8 cellular contexts compared by ENCODE assay signal in the genomic region with DNA sequence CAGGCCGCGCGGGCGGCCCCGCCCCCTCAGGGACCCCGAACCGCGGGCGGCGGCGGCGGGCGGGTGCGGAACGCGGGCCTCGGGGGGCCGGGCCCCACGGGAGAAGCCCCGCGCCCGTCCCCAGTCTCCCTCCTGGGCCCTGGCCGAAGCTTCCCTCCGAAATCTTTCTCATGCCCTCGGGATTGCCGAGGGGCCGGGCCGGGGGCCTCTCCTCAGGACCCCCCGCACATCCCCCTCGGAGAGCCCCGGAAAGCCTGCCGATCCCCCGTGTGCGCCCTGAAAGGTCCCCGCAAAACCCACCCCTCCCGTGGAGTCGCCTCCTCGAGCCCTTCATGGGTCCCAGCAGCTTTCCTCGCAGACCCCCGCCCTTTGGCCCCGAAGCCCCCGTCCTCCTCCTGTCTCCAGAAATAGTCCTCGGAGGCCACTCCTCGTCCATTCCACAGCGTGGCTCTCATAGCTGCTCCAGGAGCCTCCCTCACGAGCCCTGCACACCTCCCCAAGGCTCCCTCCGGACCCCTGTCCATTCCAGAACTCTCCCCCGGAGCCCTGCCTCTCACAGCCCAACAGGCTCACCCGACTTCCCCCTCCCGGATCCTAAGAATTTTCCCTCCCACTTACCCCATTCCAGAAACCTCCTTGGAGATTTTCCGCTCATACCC. TPM values are rescaled to one million over a fixed set of nuclear protein-coding genes. Genes with fewer than 3 reads are reported as not detected.
A peak's percentile ranks its signal among the peaks of the same experiment; 100 is the strongest.
DNase-seq lines count a peak whose midpoint lies in the region; ATAC-seq, FAIRE-seq and TF ChIP-seq lines count a peak whose summit lies in the region.

No MANE protein-coding gene starts in this region.

- peak overlapping the region; percentile 94 for H3K4me2 ChIP-seq in GM12878 (ENCODE audit: control insufficient read depth, insufficient read depth)

- no peak for ATAC-seq in GM12878
- no peak for ATAC-seq in GM21390 (IDR thresholded peaks at IDR 0.05; ENCODE audit: unreplicated experiment)
- ATAC-seq in HG02588 (IDR thresholded peaks at IDR 0.05; ENCODE audit: unreplicated experiment) = no peak

- no peak overlapping the region for H2AFZ ChIP-seq in GM12878 (ENCODE audit: control insufficient read depth, low read depth, low read length)

- BruUV-seq in GM12878 (replicated peaks; lab: Mats Ljungman, UMichigan) = no TSS peak

- in situ Hi-C loops in GM12878 (cut with MboI) = no loop called here

- SMC1A ChIA-PET in GM12878 (lab: Charles Lee; ENCODE audit: uncharacterized antibody, unreplicated experiment) = interaction anchor here (1.0 kb wide), 2 partner anchors 11 to 69 kb away, joined by 3 to 7 read pairs; a partner anchor contains a TSS

- DNase-seq in BE2C = no peak
- no peak for DNase-seq in HL-60 (ENCODE audit: low read depth in 1 of 2, low spot score in 1 of 2)
- DNase-seq in GM12878 (ENCODE audit: low read depth, low spot score) = no peak
- DNase-seq in kidney tubule cell (ENCODE audit: low spot score) = peak; percentile 13
- peak in 1 of 2 donors; percentile 80 for DNase-seq in suprapubic skin (ENCODE audit: low spot score in 2 of 2)
- no peak for DNase-seq in LoVo (ENCODE audit: low spot score)

- H4K20me1 ChIP-seq in GM12878 (ENCODE audit: control insufficient read depth, insufficient read depth) = no peaks in the 10 kb centered on the region; the same call in 1 of the 2 replicates

- FAIRE-seq in GM12878 (lab: Jason Lieb, UNC) = no peak

- intact Hi-C loops in GM12878 (cut with micrococcal nuclease; ENCODE audit: unreplicated experiment) = loop anchor here (1.0 to 5.0 kb wide), 3 partner anchors 48 to 190 kb away; a partner anchor contains a TSS

- H3K79me2 ChIP-seq in GM12878 (ENCODE audit: control insufficient read depth, insufficient read depth, low read length) = peaks cover 12% of the 10 kb centered on the region

- RAD21 ChIA-PET in GM12878 (lab: Charles Lee; ENCODE audit: unreplicated experiment) = interaction anchor here (0.8 to 2.0 kb wide), 3 partner anchors 56 to 93 kb away, joined by 3 to 5 read pairs (median 3); a partner anchor contains a TSS

- H3K4me3 ChIP-seq in BE2C (ENCODE audit: low read depth, low read length) (peak overlapping the region; percentile 74), HL-60 (replicated peaks; ENCODE audit: insufficient read depth, low read length) (peak overlapping the region; percentile 82), GM12878 (peak overlapping the region; percentile 92), suprapubic skin (peak overlapping the region; percentile 96)

- peak overlapping the region; percentile 80 for H3K9ac ChIP-seq in GM12878 (ENCODE audit: control insufficient read depth, insufficient read depth, low read length)

- H3K36me3 ChIP-seq in BE2C = peaks cover 9% of the 10 kb centered on the region; the same call in 1 of the 2 replicates
- H3K36me3 ChIP-seq in GM12878 (ENCODE audit: control insufficient read depth in 2 of 2, insufficient read depth in 2 of 2, low read length in 1 of 2) = peaks cover 0 to 5% of the 10 kb centered on the region in 2 experiments; a peak in 1 of 4 replicates
- no peaks in the 10 kb centered on the region for H3K36me3 ChIP-seq in suprapubic skin

- H3K27ac ChIP-seq in HL-60 (replicated peaks) (peak overlapping the region; percentile 52), GM12878 (ENCODE audit: control insufficient read depth, insufficient read depth) (peak overlapping the region; percentile 56), suprapubic skin (peak overlapping the region; percentile 92)

- CTCF ChIA-PET in GM12878 (lab: Yijun Ruan, JAX) = interaction anchor here (0.7 to 1.4 kb wide), 9 partner anchors 10 to 673 kb away, joined by 3 to 5 read pairs (median 4); a partner anchor contains a TSS

- TF ChIP-seq RAD21 in GM12878 (IDR thresholded peaks at IDR 0.05; ENCODE audit: insufficient read depth, low read depth, low read length) = no peak

- TF ChIP-seq POLR2A in GM12878 (IDR thresholded peaks at IDR 0.05; ENCODE audit: low read depth, low read length) (no peak), suprapubic skin (IDR thresholded peaks at IDR 0.05) (peak in 1 of 2 donors; percentile 18)

- H3K9me3 ChIP-seq in BE2C = no peaks in the 10 kb centered on the region
- H3K9me3 ChIP-seq in GM12878 (replicated peaks; ENCODE audit: control insufficient read depth, insufficient read depth, low read length) = no peaks in the 10 kb centered on the region
- H3K9me3 ChIP-seq in suprapubic skin = no peaks in the 10 kb centered on the region

- no peaks in the 10 kb centered on the region for H3K27me3 ChIP-seq in BE2C
- no peaks in the 10 kb centered on the region for H3K27me3 ChIP-seq in HL-60 (ENCODE audit: insufficient read depth, poor library complexity, severe bottlenecking)
- no peaks in the 10 kb centered on the region for H3K27me3 ChIP-seq in GM12878 (replicated peaks in 1 of 2; ENCODE audit: control insufficient read depth in 2 of 2, insufficient read depth in 2 of 2, low read length in 1 of 2)
- no peaks in the 10 kb centered on the region for H3K27me3 ChIP-seq in suprapubic skin

- H3K4me1 ChIP-seq in BE2C = no peaks in the 10 kb centered on the region
- peaks cover 14% of the 10 kb centered on the region for H3K4me1 ChIP-seq in GM12878 (ENCODE audit: control insufficient read depth, insufficient read depth, low read length)
- peaks cover 50% of the 10 kb centered on the region for H3K4me1 ChIP-seq in suprapubic skin

- WGBS in GM12878 (ENCODE audit: insufficient coverage, insufficient replicate concordance, low lambda C conversion rate, missing lambda C conversion rate) = 10% methylated on average over 16 of the region's 51 CpGs
- 4% methylated on average over 17 of the region's 51 CpGs for WGBS in suprapubic skin

- no peak for TF ChIP-seq EP300 in GM12878 (IDR thresholded peaks at IDR 0.05; ENCODE audit: borderline replicate concordance in 1 of 2, control insufficient read depth in 1 of 2, low read depth in 2 of 2, low read length in 2 of 2)
- no peak for TF ChIP-seq EP300 in suprapubic skin (IDR thresholded peaks at IDR 0.05)

- TF ChIP-seq CTCF in BE2C (IDR thresholded peaks at IDR 0.05; ENCODE audit: low read depth, low read length) (no peak), HL-60 (IDR thresholded peaks at IDR 0.05; ENCODE audit: insufficient read depth, low read length) (no peak), GM12878 (IDR thresholded peaks at IDR 0.05 in 2 of 3, conservative IDR thresholded peaks at IDR 0.05 in 1 of 3; ENCODE audit: control insufficient read depth in 2 of 3, extremely low read depth in 1 of 3, insufficient read depth in 1 of 3, low read depth in 3 of 3, low read length in 3 of 3) (no peak), suprapubic skin (IDR thresholded peaks at IDR 0.05) (no peak)

- POLR2A ChIA-PET in GM12878 (lab: Charles Lee) = interaction anchor here (0.6 to 1.4 kb wide), 7 partner anchors 8 to 967 kb away, joined by 3 to 12 read pairs (median 6); a partner anchor contains a TSS

RNA-seq across cellular contexts. Expression of a gene that starts 0.6 kb away (rescaled TPM):
- 169 TPM for polyA plus RNA-seq in BE2C (2012; ENCODE audit: insufficient read depth, insufficient read length, low read depth)
- total RNA-seq in GM12878 (2013; cell fraction: nucleolus; rRNA removed) = 84.4 and 88.2 TPM in 2 replicates
- total RNA-seq in GM12878 (2014; rRNA removed) (19.1 and 25.0 TPM in 2 replicates), GM12878 (2014; rRNA removed; fragmentation: Illumina TruSeq; extraction: Trizol) (9.6 and 10.9 TPM in 2 replicates), GM12878 (2021) (36.1 and 38.4 TPM in 2 replicates), suprapubic skin (100 to 1,000 TPM; 104 to 166 (median 113) TPM)
- 12.3 TPM for polyA plus RNA-seq in GM12878 (2011; ENCODE audit: low read depth)
- polyA plus RNA-seq in GM12878 (2011; rRNA removed) (5.3 and 18.7 TPM in 2 replicates), GM12878 (2014; fragmentation: Illumina TruSeq; extraction: Trizol) (14.1 and 23.0 TPM in 2 replicates), GM12878 (2014; fragmentation: Nextera tagmentation; extraction: Ambion mirVana) (1 to 10 TPM; 2.4 to 3.8 TPM), GM12878 (2014; rRNA removed) (43.3 and 53.3 TPM in 2 replicates), GM12878 (2016; fragmentation: Nextera tagmentation; extraction: Ambion mirVana) (10 to 100 TPM; 24.7 to 24.8 TPM)
- polyA plus RNA-seq in GM12878 (2011; cell fraction: cytosol; rRNA removed) = 28.1 and 28.2 TPM in 2 replicates
- 65.6 and 94.2 TPM in 2 replicates for polyA plus RNA-seq in GM12878 (2011; cell fraction: nucleus; rRNA removed)
- polyA plus RNA-seq in GM12878 (2012) = 35.0 and 40.0 TPM in 2 replicates
- 21.1 and 31.2 TPM in 2 replicates for polyA minus RNA-seq in GM12878 (2011; rRNA and poly(A)+ RNA removed)
- 14.6 and 15.5 TPM in 2 replicates for polyA minus RNA-seq in GM12878 (2011; cell fraction: cytosol; rRNA and poly(A)+ RNA removed)
- polyA minus RNA-seq in GM12878 (2011; cell fraction: nucleus; rRNA and poly(A)+ RNA removed) = 10.2 and 20.6 TPM in 2 replicates

RNA-seq across cellular contexts. Expression of a gene that starts 6.9 kb away (rescaled TPM):
- polyA plus RNA-seq in BE2C (2012; ENCODE audit: insufficient read depth, insufficient read length, low read depth) = not detected
- 12.8 and 14.2 TPM in 2 replicates for total RNA-seq in GM12878 (2013; cell fraction: nucleolus; rRNA removed)
- total RNA-seq in GM12878 (2014; rRNA removed) (119 and 121 TPM in 2 replicates), GM12878 (2014; rRNA removed; fragmentation: Illumina TruSeq; extraction: Trizol) (159 and 169 TPM in 2 replicates), GM12878 (2021) (197 and 211 TPM in 2 replicates), suprapubic skin (10 to 100 TPM in 1 of 4 donors, 1 to 10 TPM in 3; 1.9 to 16.2 (median 5.8) TPM)
- polyA plus RNA-seq in GM12878 (2011; ENCODE audit: low read depth) = 584 TPM
- polyA plus RNA-seq in GM12878 (2011; rRNA removed) (189 and 194 TPM in 2 replicates), GM12878 (2014; fragmentation: Illumina TruSeq; extraction: Trizol) (198 and 203 TPM in 2 replicates), GM12878 (2014; fragmentation: Nextera tagmentation; extraction: Ambion mirVana) (100 to 1,000 TPM; 591 to 635 TPM), GM12878 (2014; rRNA removed) (154 and 160 TPM in 2 replicates), GM12878 (2016; fragmentation: Nextera tagmentation; extraction: Ambion mirVana) (100 to 1,000 TPM; 254 to 256 TPM)
- 131 and 145 TPM in 2 replicates for polyA plus RNA-seq in GM12878 (2011; cell fraction: cytosol; rRNA removed)
- polyA plus RNA-seq in GM12878 (2011; cell fraction: nucleus; rRNA removed) = 65.4 and 79.9 TPM in 2 replicates
- polyA plus RNA-seq in GM12878 (2012) = 255 and 347 TPM in 2 replicates
- 41.5 and 46.2 TPM in 2 replicates for polyA minus RNA-seq in GM12878 (2011; rRNA and poly(A)+ RNA removed)
- polyA minus RNA-seq in GM12878 (2011; cell fraction: cytosol; rRNA and poly(A)+ RNA removed) = 9.6 and 16.0 TPM in 2 replicates
- polyA minus RNA-seq in GM12878 (2011; cell fraction: nucleus; rRNA and poly(A)+ RNA removed) = 7.4 and 14.0 TPM in 2 replicates

RNA-seq across cellular contexts. Expression of a gene that starts 22.1 kb away (rescaled TPM):
- polyA plus RNA-seq in BE2C (2012; ENCODE audit: insufficient read depth, insufficient read length, low read depth) = 6.3 TPM
- 2.6 and 3.2 TPM in 2 replicates for total RNA-seq in GM12878 (2013; cell fraction: nucleolus; rRNA removed)
- total RNA-seq in GM12878 (2014; rRNA removed) (0.38 and 0.40 TPM in 2 replicates), GM12878 (2014; rRNA removed; fragmentation: Illumina TruSeq; extraction: Trizol) (0.05 and 0.13 TPM in 2 replicates), GM12878 (2021) (0.85 and 1.0 TPM in 2 replicates), suprapubic skin (1 to 10 TPM; 1.4 to 2.9 (median 2.0) TPM)
- polyA plus RNA-seq in GM12878 (2011; ENCODE audit: low read depth) = 0.13 TPM
- polyA plus RNA-seq in GM12878 (2011; rRNA removed) (0.13 and 0.29 TPM in 2 replicates), GM12878 (2014; fragmentation: Illumina TruSeq; extraction: Trizol) (0.10 TPM in 1 of 2 replicates, not detected in the other), GM12878 (2014; fragmentation: Nextera tagmentation; extraction: Ambion mirVana) (under 1 TPM in 1 of 2 experiments, not detected in 1; 0.09 TPM), GM12878 (2014; rRNA removed) (0.86 and 0.91 TPM in 2 replicates), GM12878 (2016; fragmentation: Nextera tagmentation; extraction: Ambion mirVana) (under 1 TPM; 0.24 to 0.35 TPM)
- polyA plus RNA-seq in GM12878 (2011; cell fraction: cytosol; rRNA removed) = 0.55 and 0.65 TPM in 2 replicates
- polyA plus RNA-seq in GM12878 (2011; cell fraction: nucleus; rRNA removed) = 0.91 and 1.4 TPM in 2 replicates
- polyA plus RNA-seq in GM12878 (2012) = 1.0 and 1.6 TPM in 2 replicates
- polyA minus RNA-seq in GM12878 (2011; rRNA and poly(A)+ RNA removed) = 0.31 and 0.37 TPM in 2 replicates
- 0.21 and 0.53 TPM in 2 replicates for polyA minus RNA-seq in GM12878 (2011; cell fraction: cytosol; rRNA and poly(A)+ RNA removed)
- 0.24 and 0.86 TPM in 2 replicates for polyA minus RNA-seq in GM12878 (2011; cell fraction: nucleus; rRNA and poly(A)+ RNA removed)

RNA-seq across cellular contexts. Expression of a gene that starts 46.6 kb away (rescaled TPM):
- polyA plus RNA-seq in BE2C (2012; ENCODE audit: insufficient read depth, insufficient read length, low read depth) = not detected
- total RNA-seq in GM12878 (2013; cell fraction: nucleolus; rRNA removed) = not detected in 2 replicates
- total RNA-seq in GM12878 (2014; rRNA removed) (0.22 TPM in 1 of 2 replicates, not detected in the other), GM12878 (2014; rRNA removed; fragmentation: Illumina TruSeq; extraction: Trizol) (not detected in 2 replicates), GM12878 (2021) (not detected in 2 replicates), suprapubic skin (not detected)
- not detected for polyA plus RNA-seq in GM12878 (2011; ENCODE audit: low read depth)
- polyA plus RNA-seq in GM12878 (2011; rRNA removed) (not detected in 2 replicates), GM12878 (2014; fragmentation: Illumina TruSeq; extraction: Trizol) (not detected in 2 replicates), GM12878 (2014; fragmentation: Nextera tagmentation; extraction: Ambion mirVana) (not detected), GM12878 (2014; rRNA removed) (not detected in 2 replicates), GM12878 (2016; fragmentation: Nextera tagmentation; extraction: Ambion mirVana) (not detected)
- polyA plus RNA-seq in GM12878 (2011; cell fraction: cytosol; rRNA removed) = 0.07 and 0.15 TPM in 2 replicates
- polyA plus RNA-seq in GM12878 (2011; cell fraction: nucleus; rRNA removed) = not detected in 2 replicates
- polyA plus RNA-seq in GM12878 (2012) = not detected in 2 replicates
- not detected in 2 replicates for polyA minus RNA-seq in GM12878 (2011; rRNA and poly(A)+ RNA removed)
- not detected in 2 replicates for polyA minus RNA-seq in GM12878 (2011; cell fraction: cytosol; rRNA and poly(A)+ RNA removed)
- not detected in 2 replicates for polyA minus RNA-seq in GM12878 (2011; cell fraction: nucleus; rRNA and poly(A)+ RNA removed)

RNA-seq across cellular contexts. Expression of a gene that starts 48.1 kb away (rescaled TPM):
- polyA plus RNA-seq in BE2C (2012; ENCODE audit: insufficient read depth, insufficient read length, low read depth) = 130 TPM
- total RNA-seq in GM12878 (2013; cell fraction: nucleolus; rRNA removed) = 15.4 and 21.4 TPM in 2 replicates
- total RNA-seq in GM12878 (2014; rRNA removed) = 35.9 and 40.0 TPM in 2 replicates
- 26.2 and 32.2 TPM in 2 replicates for total RNA-seq in GM12878 (2014; rRNA removed; fragmentation: Illumina TruSeq; extraction: Trizol)
- total RNA-seq in GM12878 (2021) = 33.8 and 34.8 TPM in 2 replicates
- 19.7 TPM for polyA plus RNA-seq in GM12878 (2011; ENCODE audit: low read depth)
- 34.2 and 44.6 TPM in 2 replicates for polyA plus RNA-seq in GM12878 (2011; rRNA removed)
- 44.0 and 45.7 TPM in 2 replicates for polyA plus RNA-seq in GM12878 (2011; cell fraction: cytosol; rRNA removed)
- polyA plus RNA-seq in GM12878 (2011; cell fraction: nucleus; rRNA removed) = 53.9 and 78.1 TPM in 2 replicates
- 34.7 and 38.4 TPM in 2 replicates for polyA plus RNA-seq in GM12878 (2012)
- polyA plus RNA-seq in GM12878 (2014; fragmentation: Illumina TruSeq; extraction: Trizol) = 38.3 and 44.2 TPM in 2 replicates
- 1 to 10 TPM; 1.7 to 3.7 TPM for polyA plus RNA-seq in GM12878 (2014; fragmentation: Nextera tagmentation; extraction: Ambion mirVana)
- polyA plus RNA-seq in GM12878 (2014; rRNA removed) = 39.2 and 41.8 TPM in 2 replicates
- polyA plus RNA-seq in GM12878 (2016; fragmentation: Nextera tagmentation; extraction: Ambion mirVana) = 10 to 100 TPM; 39.3 to 45.8 TPM
- 28.8 and 36.4 TPM in 2 replicates for polyA minus RNA-seq in GM12878 (2011; rRNA and poly(A)+ RNA removed)
- polyA minus RNA-seq in GM12878 (2011; cell fraction: cytosol; rRNA and poly(A)+ RNA removed) = 15.4 and 26.1 TPM in 2 replicates
- polyA minus RNA-seq in GM12878 (2011; cell fraction: nucleus; rRNA and poly(A)+ RNA removed) = 30.0 and 47.1 TPM in 2 replicates
- 10 to 100 TPM; 24.8 to 42.4 (median 35.4) TPM for total RNA-seq in suprapubic skin
